20 cellular contexts compared by ENCODE assay signal in the genomic region with DNA sequence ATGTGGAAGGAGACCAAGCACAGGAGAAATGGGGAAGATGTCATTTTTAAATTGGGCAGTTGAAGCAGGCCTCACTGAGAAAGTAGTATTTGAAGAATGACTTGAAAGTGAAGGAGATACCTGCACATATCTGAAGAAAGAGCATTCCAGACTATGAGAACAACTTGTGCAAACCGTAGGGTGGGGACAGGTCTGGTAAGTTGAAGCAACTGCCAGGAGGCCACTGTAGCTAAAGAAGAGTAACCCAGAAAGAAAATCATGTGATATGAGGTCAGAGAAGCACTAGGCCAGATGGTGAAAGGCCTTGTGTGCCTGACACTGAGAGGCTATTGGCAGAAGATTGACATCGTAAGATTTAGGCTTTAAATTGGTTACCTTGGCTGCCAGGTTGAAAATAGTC. TPM values are rescaled to one million over a fixed set of nuclear protein-coding genes. Genes with fewer than 3 reads are reported as not detected.
A peak's percentile ranks its signal among the peaks of the same experiment; 100 is the strongest.
DNase-seq lines count a peak whose midpoint lies in the region; ATAC-seq, FAIRE-seq and TF ChIP-seq lines count a peak whose summit lies in the region.
"Had no signal": no experiment of that assay in that cellular context is flagged by ENCODE, and none has a peak within 500 bp of the region (broad histone marks: within the 10 kb centered on the region; RNA-seq: fewer than 3 reads in every experiment).

No MANE protein-coding gene starts in this region.

- no peak overlapping the region for H3K27ac ChIP-seq in K562 (ENCODE audit: extremely low read depth, low read depth, low read length)
- no peak overlapping the region for H3K27ac ChIP-seq in trophoblast cell (ENCODE audit: low read depth, low read length)
- no peak overlapping the region for H3K27ac ChIP-seq in psoas muscle
- H3K27ac ChIP-seq: 22Rv1; A549; BLaER1 treated with 17β-estradiol and CSF1 and Interleukin-3, amounts not matched to agents 10 nM and 100 nM; C4-2B had no signal

- no peaks in the 10 kb centered on the region for H3K36me3 ChIP-seq in K562 (ENCODE audit: control insufficient read depth, insufficient read depth, low read length)
- H3K36me3 ChIP-seq in trophoblast cell (ENCODE audit: control insufficient read depth in 1 of 2, insufficient read depth in 2 of 2, low read length in 2 of 2): no peaks in the 10 kb centered on the region
- no peaks in the 10 kb centered on the region for H3K36me3 ChIP-seq in psoas muscle (ENCODE audit: insufficient read depth in 1 of 2, low read depth in 1 of 2)
- H3K36me3 ChIP-seq: BLaER1 treated with 17β-estradiol and CSF1 and Interleukin-3, amounts not matched to agents 10 nM and 100 nM had no signal

- no peak overlapping the region for H4K91ac ChIP-seq in trophoblast cell (ENCODE audit: low read depth, low read length)

- no peak overlapping the region for H2BK5ac ChIP-seq in trophoblast cell (ENCODE audit: low read depth, low read length, poor library complexity)

- no peak overlapping the region for H2AK5ac ChIP-seq in trophoblast cell (ENCODE audit: low read length)

- TF ChIP-seq EP300 in K562 (IDR thresholded peaks at IDR 0.05; ENCODE audit: low read length): no peak

- H4K20me1 ChIP-seq in K562 (replicated peaks; ENCODE audit: control insufficient read depth, insufficient read depth, low read length): no peaks in the 10 kb centered on the region
- H4K20me1 ChIP-seq: BLaER1 treated with 17β-estradiol and CSF1 and Interleukin-3, amounts not matched to agents 10 nM and 100 nM had no signal

- TF ChIP-seq POLR2A in K562 (conservative IDR thresholded peaks at IDR 0.05): no peak

- H3K79me2 ChIP-seq in K562 (ENCODE audit: control insufficient read depth, insufficient read depth, low read length) (peaks cover 10% of the 10 kb centered on the region; the same call in 2 of the 3 replicates), trophoblast cell (ENCODE audit: control insufficient read depth, insufficient read depth, low read length, poor library complexity) (peaks cover 6% of the 10 kb centered on the region)

- TF ChIP-seq CTCF in K562 (IDR thresholded peaks at IDR 0.05 in 2 of 3, conservative IDR thresholded peaks at IDR 0.05 in 1 of 3; ENCODE audit: insufficient read depth in 2 of 3, low read depth in 1 of 3, low read length in 3 of 3) (no peak), psoas muscle (IDR thresholded peaks at IDR 0.05) (no peak)

- H2AFZ ChIP-seq in K562 (ENCODE audit: low read depth, low read length) (0 out of 2 replicates have a peak overlapping the region, but pooled peaks have one; percentile 17), trophoblast cell (ENCODE audit: insufficient read depth, low read length, poor library complexity) (no peak overlapping the region)

- H3K4me2 ChIP-seq in K562 (ENCODE audit: insufficient read depth, low read length) (no peak overlapping the region), trophoblast cell (ENCODE audit: low read length) (no peak overlapping the region)
- H3K4me2 ChIP-seq: A549; BLaER1 treated with 17β-estradiol and CSF1 and Interleukin-3, amounts not matched to agents 10 nM and 100 nM had no signal

- peaks cover 7% of the 10 kb centered on the region for H3K79me1 ChIP-seq in trophoblast cell (ENCODE audit: low read length)

- H3K27me3 ChIP-seq in K562 (ENCODE audit: control insufficient read depth in 2 of 2, insufficient read depth in 2 of 2, low read length in 2 of 2): no peaks in the 10 kb centered on the region
- H3K27me3 ChIP-seq in trophoblast cell (ENCODE audit: insufficient read depth, low read length): no peaks in the 10 kb centered on the region
- peaks cover 0 to 7% (median 0%) of the 10 kb centered on the region in 3 donors for H3K27me3 ChIP-seq in psoas muscle (ENCODE audit: insufficient read depth in 3 of 3, low read length in 2 of 3)
- H3K27me3 ChIP-seq: BLaER1 treated with 17β-estradiol and CSF1 and Interleukin-3, amounts not matched to agents 10 nM and 100 nM had no signal

- 58% methylated on average over 2 of the region's 2 CpGs for WGBS in K562 (ENCODE audit: insufficient coverage, low coverage, missing lambda C conversion rate)
- no CpG with 5 or more reads among the region's 2 CpGs for WGBS in trophoblast cell (ENCODE audit: extremely low coverage, insufficient coverage, insufficient read length)
- 72 to 88% (median 85%) methylated on average over 2 of the region's 2 CpGs for WGBS in psoas muscle, 3 donors

- no peaks in the 10 kb centered on the region for H3K9me1 ChIP-seq in K562 (ENCODE audit: control insufficient read depth, insufficient read depth, low read length)

- no peak for FAIRE-seq in K562 (lab: Jason Lieb, UNC)
- FAIRE-seq: A549, D721Med, G401.6, GM12891, GM19239 had no signal

- no TSS peak for BruUV-seq in K562 (replicated peaks; lab: Mats Ljungman, UMichigan)

- intact Hi-C loops in K562 (cut with micrococcal nuclease) (no loop called here), psoas muscle (cut with DNase I) (loop anchor here in 1 of 2 donors (5.0 kb wide), 1 partner anchor 40 kb away; no protein-coding TSS in a partner anchor)

- CTCF ChIA-PET in K562 (lab: Yijun Ruan, JAX; ENCODE audit: low intra/inter-chr PET ratio): no interaction called here

- H3K4me1 ChIP-seq in K562 (replicated peaks in 1 of 2; ENCODE audit: control insufficient read depth in 2 of 2, insufficient read depth in 2 of 2, low read length in 2 of 2): peaks cover under 1 to 8% of the 10 kb centered on the region in 2 experiments; a peak in 1 of 5 replicates
- peaks cover 0 to 2% of the 10 kb centered on the region in 2 experiments for H3K4me1 ChIP-seq in trophoblast cell (ENCODE audit: control insufficient read depth in 1 of 2, insufficient read depth in 2 of 2, low read length in 2 of 2)
- H3K4me1 ChIP-seq in psoas muscle: peaks cover 6% of the 10 kb centered on the region

- in situ Hi-C loops in K562 (cut with MboI): no loop called here

- no peak overlapping the region for H3K4me3 ChIP-seq in K562
- no peak overlapping the region for H3K4me3 ChIP-seq in trophoblast cell (ENCODE audit: low read depth, low read length)
- H3K4me3 ChIP-seq in psoas muscle: no peak overlapping the region
- H3K4me3 ChIP-seq: A549; BLaER1 treated with 17β-estradiol and CSF1 and Interleukin-3, amounts not matched to agents 10 nM and 100 nM had no signal

- DNase-seq in DMS 273 (lab: John Stamatoyannopoulos, UW; ENCODE audit: unreplicated experiment) (peak; percentile 8), DMS 273 treated with DMSO at 0.1 percent for 48 hours (lab: John Stamatoyannopoulos, UW) (no peak), K562 (ENCODE audit: extremely low read depth in 1 of 4, low spot score in 3 of 4) (no peak), trophoblast cell (peak; percentile 76 to 86), psoas muscle (no peak)
- DNase-seq: AML-193; Caco-2; Calu3; CD4-positive, alpha-beta T cell; CD8-positive, alpha-beta T cell; DMS79 treated with DMSO at 0.1 percent for 48 hours; GF-D8 had no signal

- H3K23ac ChIP-seq in trophoblast cell (ENCODE audit: low read length): no peak overlapping the region

- POLR2A ChIA-PET in K562 (lab: Yijun Ruan, JAX): no interaction called here

- no peak overlapping the region for H2BK120ac ChIP-seq in trophoblast cell (ENCODE audit: insufficient read depth, low read length, poor library complexity)

- no peak for ATAC-seq in K562
- no peak for ATAC-seq in psoas muscle
- ATAC-seq: A549; CD8-positive, alpha-beta T cell had no signal

- no peak overlapping the region for H3K9ac ChIP-seq in K562 (ENCODE audit: insufficient read depth in 1 of 2, low read depth in 2 of 2, low read length in 2 of 2)
- no peak overlapping the region for H3K9ac ChIP-seq in trophoblast cell (ENCODE audit: low read length)
- H3K9ac ChIP-seq: BLaER1 treated with 17β-estradiol and CSF1 and Interleukin-3, amounts not matched to agents 10 nM and 100 nM had no signal

- H3K4ac ChIP-seq in trophoblast cell (ENCODE audit: low read depth, low read length): no peak overlapping the region

- H3K14ac ChIP-seq in trophoblast cell (ENCODE audit: low read length): no peak overlapping the region

- H4K12ac ChIP-seq in trophoblast cell (ENCODE audit: low read depth, low read length): no peak overlapping the region

- H3K9me3 ChIP-seq in K562 (replicated peaks; ENCODE audit: control insufficient read depth, insufficient read depth, low read depth, low read length) (no peaks in the 10 kb centered on the region), trophoblast cell (ENCODE audit: insufficient read depth, low read depth, low read length) (no peaks in the 10 kb centered on the region), psoas muscle (no peaks in the 10 kb centered on the region)
- H3K9me3 ChIP-seq: A549; BLaER1 treated with 17β-estradiol and CSF1 and Interleukin-3, amounts not matched to agents 10 nM and 100 nM; Caco-2 had no signal

- H4K8ac ChIP-seq in trophoblast cell (ENCODE audit: low read depth, low read length): no peak overlapping the region

- no peak for TF ChIP-seq RAD21 in K562 (CRISPR knock-in tag; conservative IDR thresholded peaks at IDR 0.05 in 1 of 2, IDR thresholded peaks at IDR 0.05 in 1 of 2)

- no peak overlapping the region for H3K18ac ChIP-seq in trophoblast cell (ENCODE audit: low read length)

- no peak overlapping the region for H2BK12ac ChIP-seq in trophoblast cell (ENCODE audit: low read length)

RNA-seq across cellular contexts. Expression of gene SUPT3H, which starts 4.7 kb away (rescaled TPM):
- 7.5 and 15.8 TPM in 2 replicates for total RNA-seq in K562 (2011; cell fraction: chromatin; rRNA removed; ENCODE audit: low replicate concordance)
- 4.9 and 6.2 TPM in 2 replicates for total RNA-seq in K562 (2011; cell fraction: nucleolus; rRNA removed)
- total RNA-seq in K562 (2011; cell fraction: nucleoplasm; rRNA removed): 10.3 and 16.6 TPM in 2 replicates
- total RNA-seq in K562 (2014; rRNA removed): 4.7 and 7.2 TPM in 2 replicates
- 9.4 and 10.1 TPM in 2 replicates for total RNA-seq in K562 (2014; rRNA removed; fragmentation: Illumina TruSeq; extraction: Trizol)
- total RNA-seq in K562 (2015; rRNA removed; fragmentation: Illumina TruSeq; extraction: Trizol): 6.4 and 7.9 TPM in 2 replicates
- total RNA-seq in K562 (2021): 11.3 and 11.9 TPM in 2 replicates
- 15.3 and 18.6 TPM in 2 replicates for polyA plus RNA-seq in K562 (2011; rRNA removed)
- polyA plus RNA-seq in K562 (2011; cell fraction: cytosol; rRNA removed): 15.9 and 18.2 TPM in 2 replicates
- 11.7 and 13.1 TPM in 2 replicates for polyA plus RNA-seq in K562 (2011; cell fraction: nucleus; rRNA removed)
- polyA plus RNA-seq in K562 (2012): 11.6 and 25.6 TPM in 2 replicates
- polyA plus RNA-seq in K562 (2014; fragmentation: Illumina TruSeq; extraction: Trizol): 15.6 and 15.8 TPM in 2 replicates
- 10 to 100 TPM; 13.2 to 16.3 TPM for polyA plus RNA-seq in K562 (2014; fragmentation: Nextera tagmentation; extraction: Ambion mirVana)
- 8.1 and 14.7 TPM in 2 replicates for polyA plus RNA-seq in K562 (2014; rRNA removed)
- 16.3 and 17.8 TPM in 2 replicates for polyA minus RNA-seq in K562 (2011; rRNA and poly(A)+ RNA removed)
- polyA minus RNA-seq in K562 (2011; cell fraction: cytosol; rRNA and poly(A)+ RNA removed): 3.0 and 20.3 TPM in 2 replicates
- polyA minus RNA-seq in K562 (2011; cell fraction: nucleus; rRNA and poly(A)+ RNA removed): 10.2 and 14.4 TPM in 2 replicates
- polyA plus RNA-seq in trophoblast cell (2013): 16.5 and 16.8 TPM in 2 replicates
- total RNA-seq in psoas muscle: 1 to 10 TPM; 1.9 to 3.3 (median 2.5) TPM
- polyA plus RNA-seq in psoas muscle: 1 to 10 TPM; 1.7 to 4.3 (median 3.1) TPM

RNA-seq across cellular contexts. Expression of gene RUNX2, which starts 54.3 kb away (rescaled TPM):
- total RNA-seq in K562 (2011; cell fraction: chromatin; rRNA removed; ENCODE audit: low replicate concordance): 1.00 and 1.4 TPM in 2 replicates
- 0.50 and 0.53 TPM in 2 replicates for total RNA-seq in K562 (2011; cell fraction: nucleolus; rRNA removed)
- total RNA-seq in K562 (2011; cell fraction: nucleoplasm; rRNA removed): 0.73 and 1.5 TPM in 2 replicates
- total RNA-seq in K562 (2014; rRNA removed) (0.41 and 0.49 TPM in 2 replicates), K562 (2014; rRNA removed; fragmentation: Illumina TruSeq; extraction: Trizol) (0.40 and 0.57 TPM in 2 replicates), K562 (2015; rRNA removed; fragmentation: Illumina TruSeq; extraction: Trizol) (0.43 and 0.45 TPM in 2 replicates), K562 (2021) (0.98 and 1.00 TPM in 2 replicates), psoas muscle (under 1 TPM; 0.20 to 0.69 (median 0.40) TPM)
- polyA plus RNA-seq in K562 (2011; rRNA removed) (0.26 and 0.32 TPM in 2 replicates), K562 (2014; fragmentation: Illumina TruSeq; extraction: Trizol) (0.97 and 1.1 TPM in 2 replicates), K562 (2014; fragmentation: Nextera tagmentation; extraction: Ambion mirVana) (under 1 TPM; 0.29 to 0.51 TPM), K562 (2014; rRNA removed) (0.30 and 0.86 TPM in 2 replicates), psoas muscle (under 1 TPM; 0.07 to 0.21 (median 0.11) TPM)
- 0.10 and 0.16 TPM in 2 replicates for polyA plus RNA-seq in K562 (2011; cell fraction: cytosol; rRNA removed)
- 0.65 and 2.2 TPM in 2 replicates for polyA plus RNA-seq in K562 (2011; cell fraction: nucleus; rRNA removed)
- 1.6 and 4.5 TPM in 2 replicates for polyA plus RNA-seq in K562 (2012)
- polyA minus RNA-seq in K562 (2011; rRNA and poly(A)+ RNA removed): 0.15 and 0.25 TPM in 2 replicates
- polyA minus RNA-seq in K562 (2011; cell fraction: cytosol; rRNA and poly(A)+ RNA removed): 0.19 TPM in 1 of 2 replicates, not detected in the other
- polyA minus RNA-seq in K562 (2011; cell fraction: nucleus; rRNA and poly(A)+ RNA removed): 0.44 and 0.54 TPM in 2 replicates
- polyA plus RNA-seq in trophoblast cell (2013): 2.9 and 3.0 TPM in 2 replicates
- total RNA-seq: Caco-2 had no signal

Comparison
In these comparisons a context has a peak if more than half of its experiments do, and no peak if none do; other contexts are left out.
1. DNase-seq: peak in DMS 273 (single experiment) and trophoblast cell (2 of 2); none in DMS 273 treated with DMSO at 0.1 percent for 48 hours (single experiment), K562 (0 of 4) and psoas muscle (0 of 2).